10 cellular contexts compared by ENCODE assay signal in the genomic region with DNA sequence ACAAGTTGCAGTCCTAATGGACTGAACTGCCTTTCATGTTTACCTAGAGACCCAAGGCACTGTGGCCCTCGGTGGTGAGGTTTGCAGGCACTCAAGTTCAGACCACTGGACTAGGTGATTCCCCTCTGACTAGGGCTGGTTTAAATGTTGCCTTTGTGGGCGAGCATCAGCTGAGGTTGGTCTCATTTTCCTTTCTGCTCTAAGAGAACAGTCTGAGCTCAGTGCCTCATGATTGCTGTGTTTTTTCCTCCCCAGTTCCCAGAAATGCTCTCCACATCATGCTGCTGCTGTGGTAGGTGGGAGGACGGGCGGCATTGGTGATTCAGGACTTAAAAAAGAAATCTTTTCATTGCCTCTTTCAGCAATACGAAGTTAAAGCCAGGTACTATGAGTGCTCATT.
DNase-seq lines count a peak whose midpoint lies in the region; ATAC-seq lines count a peak whose summit lies in the region.
"Had no signal": no experiment of that assay in that cellular context is flagged by ENCODE, and none has a peak within 500 bp of the region (broad histone marks: within the 10 kb centered on the region; RNA-seq: fewer than 3 reads in every experiment).

No MANE protein-coding gene starts in this region.

- H4K20me1 ChIP-seq in GM23248 (ENCODE audit: insufficient read depth), result no peaks in the 10 kb centered on the region

- no peak overlapping the region for H3K4me3 Mint-ChIP-seq in activated naive CD4-positive, alpha-beta T cell treated with anti-CD3 and anti-CD28 coated beads for 36 hours
- peak overlapping the region; percentile 4 for H3K4me3 Mint-ChIP-seq in stimulated activated naive CD8-positive, alpha-beta T cell treated with anti-CD3 and anti-CD28 coated beads, Interleukin-15, Interleukin-2, amounts not matched to agents 100 ng/mL and 50 ng/mL, for 24 hours
- H3K4me3 Mint-ChIP-seq: activated naive CD4-positive, alpha-beta T cell treated with anti-CD3 and anti-CD28 coated beads, Interleukin-2, amount 50 U/mL, for 24 hours had no signal

- H3K36me3 Mint-ChIP-seq in activated naive CD4-positive, alpha-beta T cell treated with anti-CD3 and anti-CD28 coated beads for 36 hours (ENCODE audit: low read depth), result no peaks in the 10 kb centered on the region
- peaks cover 8% of the 10 kb centered on the region for H3K36me3 Mint-ChIP-seq in stimulated activated naive CD8-positive, alpha-beta T cell treated with anti-CD3 and anti-CD28 coated beads, Interleukin-15, Interleukin-2, amounts not matched to agents 100 ng/mL and 50 ng/mL, for 24 hours (ENCODE audit: low read depth)

- no peaks in the 10 kb centered on the region for H3F3A ChIP-seq in GM23248 (ENCODE audit: insufficient read depth)

- H3K4me1 ChIP-seq in GM23248 (ENCODE audit: insufficient read depth), result no peaks in the 10 kb centered on the region

- CTCF ChIA-PET in activated naive CD4-positive, alpha-beta T cell treated with anti-CD3 and anti-CD28 coated beads for 36 hours (lab: Charles Lee), result interaction anchor here (1.1 to 1.3 kb wide), 3 partner anchors 17 to 68 kb away, joined by 5 to 9 read pairs (median 6); no protein-coding TSS in a partner anchor

- no peaks in the 10 kb centered on the region for H3K27me3 ChIP-seq in GM23248 (replicated peaks; ENCODE audit: insufficient read depth)
- H3K27me3 ChIP-seq: SJSA1 had no signal

- H3K27ac ChIP-seq in GM23248, result no peak overlapping the region
- H3K27ac ChIP-seq: SJSA1 had no signal

- no peak overlapping the region for H3K27ac Mint-ChIP-seq in activated naive CD4-positive, alpha-beta T cell treated with anti-CD3 and anti-CD28 coated beads for 36 hours
- H3K27ac Mint-ChIP-seq in stimulated activated naive CD8-positive, alpha-beta T cell treated with anti-CD3 and anti-CD28 coated beads, Interleukin-15, Interleukin-2, amounts not matched to agents 100 ng/mL and 50 ng/mL, for 24 hours, result peak overlapping the region; percentile 27
- H3K27ac Mint-ChIP-seq: activated naive CD4-positive, alpha-beta T cell treated with anti-CD3 and anti-CD28 coated beads, Interleukin-2, amount 50 U/mL, for 24 hours had no signal

- peaks cover 8% of the 10 kb centered on the region for H3K4me1 Mint-ChIP-seq in activated naive CD4-positive, alpha-beta T cell treated with anti-CD3 and anti-CD28 coated beads for 36 hours (ENCODE audit: low read depth)
- peaks cover 8% of the 10 kb centered on the region for H3K4me1 Mint-ChIP-seq in stimulated activated naive CD8-positive, alpha-beta T cell treated with anti-CD3 and anti-CD28 coated beads, Interleukin-15, Interleukin-2, amounts not matched to agents 100 ng/mL and 50 ng/mL, for 24 hours (ENCODE audit: low read depth)

- H3K9me3 ChIP-seq in GM23248 (ENCODE audit: low read depth), result no peaks in the 10 kb centered on the region
- H3K9me3 ChIP-seq: SJSA1 had no signal

- WGBS in GM23248 (ENCODE audit: low coverage in 1 of 2, low lambda C conversion rate in 2 of 2, missing lambda C conversion rate in 2 of 2), 2 experiments, result 81 to 86% methylated on average over 5 of the region's 5 CpGs

- no peaks in the 10 kb centered on the region for H3K79me2 ChIP-seq in GM23248 (ENCODE audit: insufficient read depth)

- H3K27me3 Mint-ChIP-seq in activated naive CD4-positive, alpha-beta T cell treated with anti-CD3 and anti-CD28 coated beads for 36 hours (ENCODE audit: low read depth), result no peaks in the 10 kb centered on the region
- peaks cover 6% of the 10 kb centered on the region for H3K27me3 Mint-ChIP-seq in stimulated activated naive CD8-positive, alpha-beta T cell treated with anti-CD3 and anti-CD28 coated beads, Interleukin-15, Interleukin-2, amounts not matched to agents 100 ng/mL and 50 ng/mL, for 24 hours
- H3K27me3 Mint-ChIP-seq: activated naive CD4-positive, alpha-beta T cell treated with anti-CD3 and anti-CD28 coated beads, Interleukin-2, amount 50 U/mL, for 24 hours had no signal

- in situ Hi-C loops in GM23248 (cut with MboI), result no loop called here

- no peaks in the 10 kb centered on the region for H3K36me3 ChIP-seq in GM23248 (ENCODE audit: low read depth)
- H3K36me3 ChIP-seq: SJSA1 had no signal

- H3K4me3 ChIP-seq in GM23248, result no peak overlapping the region
- H3K4me3 ChIP-seq: SJSA1 had no signal

- peak; percentile 96 for ATAC-seq in HG02678 (IDR thresholded peaks at IDR 0.05; ENCODE audit: unreplicated experiment)
- ATAC-seq in HG03571 (IDR thresholded peaks at IDR 0.05; ENCODE audit: unreplicated experiment), result peak; percentile 90

- peaks cover 2% of the 10 kb centered on the region for H3K9me3 Mint-ChIP-seq in activated naive CD4-positive, alpha-beta T cell treated with anti-CD3 and anti-CD28 coated beads for 36 hours
- H3K9me3 Mint-ChIP-seq in stimulated activated naive CD8-positive, alpha-beta T cell treated with anti-CD3 and anti-CD28 coated beads, Interleukin-15, Interleukin-2, amounts not matched to agents 100 ng/mL and 50 ng/mL, for 24 hours, result no peaks in the 10 kb centered on the region

- no peak overlapping the region for H3K9ac ChIP-seq in GM23248

- intact Hi-C loops in activated naive CD4-positive, alpha-beta T cell treated with anti-CD3 and anti-CD28 coated beads for 36 hours (cut with micrococcal nuclease), result no loop called here

- no peaks in the 10 kb centered on the region for H3K9me2 ChIP-seq in GM23248 (ENCODE audit: insufficient read depth)

- DNase-seq in activated naive CD4-positive, alpha-beta T cell treated with anti-CD3 and anti-CD28 coated beads for 36 hours, result peak; percentile 56
- no peak for DNase-seq in activated naive CD4-positive, alpha-beta T cell (lab: John Stamatoyannopoulos, UW)
- DNase-seq in DMS 273 treated with DMSO at 0.1 percent for 48 hours (lab: John Stamatoyannopoulos, UW), result no peak
- DNase-seq in GM23248, result no peak
- no peak for DNase-seq in NCI-H1694 (lab: John Stamatoyannopoulos, UW)

- H3K4me2 ChIP-seq in GM23248 (ENCODE audit: unreplicated experiment), result no peak overlapping the region

- H2AFZ ChIP-seq in GM23248, result no peak overlapping the region
